In genomic region chr4:173500841-173501591, GRCh38 we compare ENCODE assay signal across 1 cellular context.
TF ChIP-seq lines count a peak whose summit lies in the region.

No MANE protein-coding gene starts in this region.

TF ChIP-seq in SK-N-SH treated with all-trans-retinoic acid at 6 μM for 48 hours, 23 proteins besides CTCF, POLR2A, EP300 and RAD21 (continued from another document):
- TF ChIP-seq TSHZ2 (CRISPR knock-in tag; IDR thresholded peaks at IDR 0.05), result no peak
- TF ChIP-seq SNAI2 (CRISPR knock-in tag; IDR thresholded peaks at IDR 0.05), result no peak
- no peak for TF ChIP-seq CSRNP3 (CRISPR knock-in tag; IDR thresholded peaks at IDR 0.05)
- no peak for TF ChIP-seq RARB (CRISPR knock-in tag; IDR thresholded peaks at IDR 0.05)
- no peak for TF ChIP-seq PATZ1 (CRISPR knock-in tag; IDR thresholded peaks at IDR 0.05; ENCODE audit: borderline replicate concordance)
- no peak for TF ChIP-seq ZNF8 (CRISPR knock-in tag; IDR thresholded peaks at IDR 0.05)
- no peak for TF ChIP-seq ZFP30 (CRISPR knock-in tag; IDR thresholded peaks at IDR 0.05)
- no peak for TF ChIP-seq ISL1 (CRISPR knock-in tag; IDR thresholded peaks at IDR 0.05)
- TF ChIP-seq ZNF70 (CRISPR knock-in tag; IDR thresholded peaks at IDR 0.05), result no peak
- TF ChIP-seq OSR1 (CRISPR knock-in tag; IDR thresholded peaks at IDR 0.05), result no peak
- TF ChIP-seq ARNTL (CRISPR knock-in tag; IDR thresholded peaks at IDR 0.05; ENCODE audit: borderline replicate concordance, low read depth), result no peak
- no peak for TF ChIP-seq GLIS3 (CRISPR knock-in tag; IDR thresholded peaks at IDR 0.05)
